ENCODE assay signal across 8 cellular contexts in the genomic region with DNA sequence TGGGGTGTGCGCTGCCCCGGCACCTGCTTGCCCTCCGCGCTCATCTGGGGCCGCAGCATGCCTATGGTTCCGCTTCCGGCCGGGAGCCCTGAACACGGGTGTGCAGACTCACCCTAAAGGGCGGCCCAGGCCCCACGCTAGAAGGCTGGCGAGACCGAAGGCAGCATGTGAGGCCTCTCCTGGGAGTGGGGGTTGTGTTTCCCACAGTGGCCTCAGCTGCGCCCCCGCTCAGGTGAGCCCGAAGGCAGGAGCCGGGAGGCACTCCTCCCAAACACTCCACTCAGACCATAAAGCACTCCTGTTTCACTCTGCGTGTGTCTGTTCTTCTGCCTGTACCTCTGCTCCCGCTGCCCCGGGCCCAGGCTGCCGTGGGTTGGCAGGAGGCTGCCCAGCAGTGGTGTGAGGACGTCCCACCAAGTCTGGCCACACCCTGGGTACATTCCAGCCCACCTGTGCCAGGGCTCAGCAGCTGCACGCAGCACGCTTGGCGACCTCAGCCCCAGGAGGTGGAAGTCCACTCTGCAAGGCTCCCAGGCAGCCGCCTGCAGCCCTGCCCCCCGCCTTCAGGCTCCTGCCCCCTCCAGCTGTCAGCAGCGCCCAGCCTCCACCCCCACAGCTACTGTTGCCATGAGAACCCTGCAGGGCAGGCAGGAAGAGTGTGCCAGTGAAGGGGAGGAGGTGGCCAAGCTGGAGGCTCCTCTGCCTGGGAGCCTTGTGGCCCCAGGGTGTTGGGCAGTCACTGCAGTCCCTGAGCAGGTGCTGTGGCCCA.
DNase-seq lines count a peak whose midpoint lies in the region; ATAC-seq and TF ChIP-seq lines count a peak whose summit lies in the region.

No MANE protein-coding gene starts in this region.

- H3K27me3 Mint-ChIP-seq in activated naive CD8-positive, alpha-beta T cell treated with anti-CD3 and anti-CD28 coated beads, Interleukin-2, amount 50 U/mL, for 24 hours = peaks cover 3% of the 10 kb centered on the region

- peak overlapping the region; percentile 66 for H3K27ac ChIP-seq in VCaP

- DNase-seq in DMS114 treated with DMSO at 0.1 percent for 48 hours (lab: John Stamatoyannopoulos, UW; ENCODE audit: unreplicated experiment) (peak; percentile 17), NCI-H146 treated with DMSO at 0.1 percent for 48 hours (lab: John Stamatoyannopoulos, UW; ENCODE audit: unreplicated experiment) (peak; percentile 62), kidney glomerular epithelial cell (lab: John Stamatoyannopoulos, UW) (peak; percentile 57), SKM-1 (lab: John Stamatoyannopoulos, UW; ENCODE audit: unreplicated experiment) (no peak)
- no peak for DNase-seq in activated naive CD8-positive, alpha-beta T cell treated with anti-CD3 and anti-CD28 coated beads, Interleukin-2, amount 50 U/mL, for 24 hours

- peaks cover 4% of the 10 kb centered on the region for H3K36me3 Mint-ChIP-seq in activated naive CD8-positive, alpha-beta T cell treated with anti-CD3 and anti-CD28 coated beads, Interleukin-2, amount 50 U/mL, for 24 hours (ENCODE audit: low read depth)

- no peaks in the 10 kb centered on the region for H3K9me3 Mint-ChIP-seq in activated naive CD8-positive, alpha-beta T cell treated with anti-CD3 and anti-CD28 coated beads, Interleukin-2, amount 50 U/mL, for 24 hours

- no peak overlapping the region for H3K4me3 Mint-ChIP-seq in activated naive CD8-positive, alpha-beta T cell treated with anti-CD3 and anti-CD28 coated beads, Interleukin-2, amount 50 U/mL, for 24 hours

- no peak for ATAC-seq in activated naive CD8-positive, alpha-beta T cell treated with anti-CD3 and anti-CD28 coated beads, Interleukin-2, amount 50 U/mL, for 24 hours
- ATAC-seq in HG02588 (IDR thresholded peaks at IDR 0.05; ENCODE audit: unreplicated experiment) (no peak), GM18511 (IDR thresholded peaks at IDR 0.05; ENCODE audit: unreplicated experiment) (no peak)

- H3K4me1 Mint-ChIP-seq in activated naive CD8-positive, alpha-beta T cell treated with anti-CD3 and anti-CD28 coated beads, Interleukin-2, amount 50 U/mL, for 24 hours = peaks cover 16% of the 10 kb centered on the region

- H3K27ac Mint-ChIP-seq in activated naive CD8-positive, alpha-beta T cell treated with anti-CD3 and anti-CD28 coated beads, Interleukin-2, amount 50 U/mL, for 24 hours = no peak overlapping the region

- no peak for TF ChIP-seq CTCF in VCaP (conservative IDR thresholded peaks at IDR 0.05)

Comparison
In these comparisons a context has a peak if more than half of its experiments do, and no peak if none do; other contexts are left out.
1. DNase-seq: peak in DMS114 treated with DMSO at 0.1 percent for 48 hours (single experiment), NCI-H146 treated with DMSO at 0.1 percent for 48 hours (single experiment) and kidney glomerular epithelial cell (single experiment); none in activated naive CD8-positive, alpha-beta T cell treated with anti-CD3 and anti-CD28 coated beads, Interleukin-2, amount 50 U/mL, for 24 hours (single experiment) and SKM-1 (single experiment).